ENCODE assay signal across 8 cellular contexts in the genomic region with DNA sequence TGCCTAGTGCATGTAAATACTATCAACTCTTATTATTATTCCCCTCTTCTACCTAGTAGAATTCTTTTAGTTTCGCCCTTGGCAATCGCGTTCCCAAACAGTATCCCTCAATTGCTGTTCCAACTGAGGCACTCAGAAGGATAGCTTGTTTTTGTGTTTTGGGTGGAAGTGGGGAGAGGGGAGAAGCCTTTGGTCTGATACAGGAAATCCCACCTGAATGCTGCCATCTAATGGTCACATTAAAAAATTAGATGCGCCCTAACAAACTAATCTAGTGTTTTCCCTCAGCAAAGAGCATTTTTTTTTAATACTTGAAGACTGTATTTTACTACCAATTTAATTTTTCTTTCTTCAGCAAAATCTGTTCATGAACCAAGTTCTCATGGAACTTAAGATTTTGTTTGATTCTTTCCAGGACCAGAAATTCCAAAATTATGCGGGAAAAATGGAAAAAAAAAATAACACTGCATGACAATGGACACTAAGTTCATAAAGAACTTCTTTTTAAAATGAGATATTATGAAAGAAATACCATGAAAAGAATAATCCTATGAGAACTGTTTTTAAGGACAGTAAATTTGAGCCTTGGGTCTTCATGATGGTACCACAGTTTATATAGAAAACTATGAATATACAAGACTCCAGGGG. TPM values are rescaled to one million over a fixed set of nuclear protein-coding genes. Genes with fewer than 3 reads are reported as not detected.
DNase-seq lines count a peak whose midpoint lies in the region; ATAC-seq and TF ChIP-seq lines count a peak whose summit lies in the region.

No MANE protein-coding gene starts in this region.

- POLR2A ChIA-PET in SK-N-SH (lab: Yijun Ruan, JAX), result interaction anchor here (1.0 kb wide), 1 partner anchor 255 kb away, joined by 4 read pairs; the partner anchor contains the start of gene UHRF2

- CTCF ChIA-PET in Calu3 (lab: Charles Lee), result no interaction called here
- CTCF ChIA-PET in SK-N-SH (lab: Yijun Ruan, JAX), result interaction anchor here (0.6 to 2.0 kb wide), 29 partner anchors 9 to 310 kb away, joined by 3 to 18 read pairs (median 4); no protein-coding TSS in a partner anchor

- H3K36me3 Mint-ChIP-seq in Calu3 (ENCODE audit: insufficient read depth, unreplicated experiment) (no peaks in the 10 kb centered on the region), HFFc6 (ENCODE audit: low read depth) (no peaks in the 10 kb centered on the region)

- H3K9me3 ChIP-seq in SK-N-SH (no peaks in the 10 kb centered on the region), thoracic aorta (no peaks in the 10 kb centered on the region)

- H3K4me3 Mint-ChIP-seq in Calu3 (ENCODE audit: low read depth, unreplicated experiment), result no peak overlapping the region
- H3K4me3 Mint-ChIP-seq in HFFc6, result no peak overlapping the region

- H3K4me3 ChIP-seq in SK-N-SH (ENCODE audit: low read depth in 2 of 2, low read length in 1 of 2) (no peak overlapping the region), thoracic aorta (no peak overlapping the region)

- H3K4me2 ChIP-seq in SK-N-SH, result no peak overlapping the region

- H3K4me1 ChIP-seq in SK-N-SH (ENCODE audit: control insufficient read depth in 1 of 2, insufficient read depth in 2 of 2, low read depth in 1 of 2, low read length in 1 of 2) (no peaks in the 10 kb centered on the region), thoracic aorta (ENCODE audit: control insufficient read depth in 1 of 2, low read depth in 2 of 2) (no peaks in the 10 kb centered on the region)

- TF ChIP-seq RAD21 in SK-N-SH (IDR thresholded peaks at IDR 0.05; ENCODE audit: low read length), result peak; percentile 73

- H4K20me1 ChIP-seq in SK-N-SH (ENCODE audit: insufficient read depth), result no peaks in the 10 kb centered on the region

- 23% methylated on average over 5 of the region's 5 CpGs for WGBS in SK-N-SH (ENCODE audit: low lambda C conversion rate)

- H3K27ac Mint-ChIP-seq in Calu3 (ENCODE audit: unreplicated experiment) (no peak overlapping the region), HFFc6 (no peak overlapping the region)

- intact Hi-C loops in Calu3 (cut with micrococcal nuclease; ENCODE audit: unreplicated experiment), result loop anchor here (1.0 to 10.0 kb wide), 2 partner anchors 82 to 313 kb away; no protein-coding TSS in a partner anchor

- H3F3A ChIP-seq in SK-N-SH (replicated peaks; ENCODE audit: insufficient read depth), result no peaks in the 10 kb centered on the region

- H3K27ac ChIP-seq in SK-N-SH (ENCODE audit: low read depth in 2 of 2, low read length in 1 of 2), result no peak overlapping the region
- no peak overlapping the region for H3K27ac ChIP-seq in thoracic aorta

- BruUV-seq in Calu3 (replicated peaks; lab: Mats Ljungman, UMichigan), result no TSS peak

- H3K36me3 ChIP-seq in SK-N-SH (replicated peaks in 1 of 2; ENCODE audit: control insufficient read depth in 1 of 2, insufficient read depth in 2 of 2, low read length in 1 of 2) (no peaks in the 10 kb centered on the region), thoracic aorta (no peaks in the 10 kb centered on the region)

- no peaks in the 10 kb centered on the region for H3K79me2 ChIP-seq in SK-N-SH (ENCODE audit: insufficient read depth)

- ATAC-seq in thoracic aorta (ENCODE audit: insufficient number of reproducible peaks, low FRiP score, low read depth) (no peak), HG03457 (IDR thresholded peaks at IDR 0.05; ENCODE audit: unreplicated experiment) (no peak), GM21576 (IDR thresholded peaks at IDR 0.05; ENCODE audit: unreplicated experiment) (no peak)

- H3K9me3 Mint-ChIP-seq in Calu3 (ENCODE audit: low read depth, unreplicated experiment) (no peaks in the 10 kb centered on the region), HFFc6 (no peaks in the 10 kb centered on the region)

- H3K27me3 ChIP-seq in SK-N-SH (ENCODE audit: insufficient read depth), result no peaks in the 10 kb centered on the region
- no peaks in the 10 kb centered on the region for H3K27me3 ChIP-seq in thoracic aorta (replicated peaks; ENCODE audit: insufficient read depth)

- TF ChIP-seq CTCF in Calu3 (IDR thresholded peaks at IDR 0.05; ENCODE audit: unreplicated experiment) (peak; percentile 68), HFFc6 (IDR thresholded peaks at IDR 0.05) (peak; percentile 83), SK-N-SH (IDR thresholded peaks at IDR 0.05) (peak; percentile 73), thoracic aorta (IDR thresholded peaks at IDR 0.05) (peak; percentile 21)

- H3K9me2 ChIP-seq in SK-N-SH, result no peaks in the 10 kb centered on the region

- no peak overlapping the region for H3K9ac ChIP-seq in SK-N-SH

- no peak for DNase-seq in Calu3
- DNase-seq in HFFc6, result peak; percentile 15
- DNase-seq in SK-N-SH, result peak; percentile 75
- DNase-seq in globus pallidus (ENCODE audit: low spot score), result peak; percentile 56
- no peak for DNase-seq in thoracic aorta (ENCODE audit: low spot score)
- no peak for DNase-seq in NOMO-1 (lab: John Stamatoyannopoulos, UW; ENCODE audit: unreplicated experiment in 2 of 2)

- H3K4me1 Mint-ChIP-seq in Calu3 (ENCODE audit: low read depth, unreplicated experiment) (peaks cover 21% of the 10 kb centered on the region), HFFc6 (ENCODE audit: low read depth) (peaks cover 8% of the 10 kb centered on the region)

- H2AFZ ChIP-seq in SK-N-SH (ENCODE audit: low read depth), result no peak overlapping the region

- H3K27me3 Mint-ChIP-seq in Calu3 (ENCODE audit: unreplicated experiment), result no peaks in the 10 kb centered on the region
- peaks cover 2% of the 10 kb centered on the region for H3K27me3 Mint-ChIP-seq in HFFc6 (ENCODE audit: insufficient read depth)

- TF ChIP-seq EP300 in SK-N-SH (IDR thresholded peaks at IDR 0.05; ENCODE audit: borderline replicate concordance in 1 of 2, low read depth in 1 of 2, low read length in 1 of 2), result no peak

TF ChIP-seq in SK-N-SH, 30 proteins besides CTCF, POLR2A, EP300 and RAD21:
- TF ChIP-seq SMC3 (IDR thresholded peaks at IDR 0.05; ENCODE audit: low read depth, low read length), result peak; percentile 48
- no peak for TF ChIP-seq NRF1 (IDR thresholded peaks at IDR 0.05; ENCODE audit: low read depth, low read length)

RNA-seq across cellular contexts. Expression of gene GLDC, which starts 22.2 kb away (rescaled TPM):
- 5.1 and 8.0 TPM in 2 replicates for total RNA-seq in Calu3 (2022)
- total RNA-seq in HFFc6 (2021; fragmentation: NEBNext Ultra II Directional; extraction: Animal tissue kit (Norgen Biotek cat#: 25700)), result under 1 TPM; 0.12 to 0.41 (median 0.23) TPM
- 4.1 TPM in 2 replicates for polyA plus RNA-seq in SK-N-SH (2012; rRNA removed)
- 2.9 and 3.8 TPM in 2 replicates for polyA plus RNA-seq in SK-N-SH (2012; cell fraction: cytosol; rRNA removed)
- 3.4 and 4.8 TPM in 2 replicates for polyA plus RNA-seq in SK-N-SH (2012; cell fraction: nucleus; rRNA removed)
- 1 to 10 TPM; 3.0 to 7.9 TPM for total RNA-seq in thoracic aorta

Comparison
In these comparisons a context has a peak if more than half of its experiments do, and no peak if none do; other contexts are left out.
1. DNase-seq: peak in HFFc6 (single experiment), SK-N-SH (single experiment) and globus pallidus (single experiment); none in Calu3 (single experiment), thoracic aorta (single experiment) and NOMO-1 (0 of 2).
2. CTCF ChIP-seq: peak in every context shown above with its lines; median percentile 83 in HFFc6; 73 in SK-N-SH; 68 in Calu3; 21 in thoracic aorta.